25 cellular contexts compared by ENCODE assay signal in the genomic region with DNA sequence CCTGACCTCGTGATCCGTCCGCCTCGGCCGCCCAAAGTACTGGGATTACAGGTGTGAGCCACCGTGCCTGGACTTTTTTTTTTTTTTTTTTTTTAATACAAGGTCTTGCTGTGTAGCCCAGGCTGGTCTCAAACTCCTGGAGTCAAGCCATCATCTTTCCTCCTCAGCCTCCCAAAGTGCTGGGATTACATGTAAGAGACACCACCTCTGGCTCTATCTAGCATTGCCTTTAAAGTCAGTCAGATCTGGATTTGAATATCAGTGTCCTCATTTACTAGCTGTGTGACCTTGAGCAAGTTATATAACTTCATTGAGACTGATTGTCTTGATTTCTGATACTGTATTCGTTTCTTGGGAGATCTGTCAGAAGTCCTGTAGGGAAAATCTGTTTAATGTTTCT.
"Had no signal": no experiment of that assay in that cellular context is flagged by ENCODE, and none has a peak within 500 bp of the region (broad histone marks: within the 10 kb centered on the region; RNA-seq: fewer than 3 reads in every experiment).

No MANE protein-coding gene starts in this region.

- FAIRE-seq: frontal cortex, kidney, urothelium cell line had no signal

- DNase-seq: dorsolateral prefrontal cortex; effector CD4-positive, alpha-beta T cell; hypothalamus; immature natural killer cell; kidney; left lung; mesendoderm; midbrain; naive thymus-derived CD4-positive, alpha-beta T cell; occipital lobe; ovary; posterior cingulate gyrus; psoas muscle; right cardiac atrium; sigmoid colon; spleen; stimulated activated CD4-positive, alpha-beta T cell treated with anti-CD3 and anti-CD28 coated beads, Interleukin-4, amount 100 ng/mL, for 4 hours; stimulated activated naive CD8-positive, alpha-beta T cell treated with anti-CD3 and anti-CD28 coated beads, Interleukin-15, Interleukin-2, amounts not matched to agents 100 U/mL and 50 U/mL, for 24 hours; substantia nigra; testis; tibial artery had no signal

- H3K4me3 Mint-ChIP-seq: immature natural killer cell; stimulated activated memory B cell treated with anti-CD40 and anti-IgM and Interleukin-4, amounts not matched to agents 10 μg/mL and 1 μg/mL and 100 μg/mL, for 72 hours; type B pancreatic cell had no signal

- ATAC-seq: left lung; naive thymus-derived CD4-positive, alpha-beta T cell; psoas muscle; right cardiac atrium; stimulated activated memory B cell treated with anti-CD40 and anti-IgM and Interleukin-4, amounts not matched to agents 10 μg/mL and 1 μg/mL and 100 μg/mL, for 72 hours; stimulated activated naive CD8-positive, alpha-beta T cell treated with anti-CD3 and anti-CD28 coated beads, Interleukin-15, Interleukin-2, amounts not matched to agents 100 U/mL and 50 U/mL, for 24 hours had no signal

- H3K9me3 Mint-ChIP-seq: immature natural killer cell; stimulated activated memory B cell treated with anti-CD40 and anti-IgM and Interleukin-4, amounts not matched to agents 10 μg/mL and 1 μg/mL and 100 μg/mL, for 72 hours; type B pancreatic cell had no signal

- H3K27ac Mint-ChIP-seq: immature natural killer cell; naive thymus-derived CD4-positive, alpha-beta T cell; stimulated activated memory B cell treated with anti-CD40 and anti-IgM and Interleukin-4, amounts not matched to agents 10 μg/mL and 1 μg/mL and 100 μg/mL, for 72 hours; type B pancreatic cell had no signal

- H3K36me3 Mint-ChIP-seq: immature natural killer cell; stimulated activated memory B cell treated with anti-CD40 and anti-IgM and Interleukin-4, amounts not matched to agents 10 μg/mL and 1 μg/mL and 100 μg/mL, for 72 hours; type B pancreatic cell had no signal
